In the genomic region with DNA sequence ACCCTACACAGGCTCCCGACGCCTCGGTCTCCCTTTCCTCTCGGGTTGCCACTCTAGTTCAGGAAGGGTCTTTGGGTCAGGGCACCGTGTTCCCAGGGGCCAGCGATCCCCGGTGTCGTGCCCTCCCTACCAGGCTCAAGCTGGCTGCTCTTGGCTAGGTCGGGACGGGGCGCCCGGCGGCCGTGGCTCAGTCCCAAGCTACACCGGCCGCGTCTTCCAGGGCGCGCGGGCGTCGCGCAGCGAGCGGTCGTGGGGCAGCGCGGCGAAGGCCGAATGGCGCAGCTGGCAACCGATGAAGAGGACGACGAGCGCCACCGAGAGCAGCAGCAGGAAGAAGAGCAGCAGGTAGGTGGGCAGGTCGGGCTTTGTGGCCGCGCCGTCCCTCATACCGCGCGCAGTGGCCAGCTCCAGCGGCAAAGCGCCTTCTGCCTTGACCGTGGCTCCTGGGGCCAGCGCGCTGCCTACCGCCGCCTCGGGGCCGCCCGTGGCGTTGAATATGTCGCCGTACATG, we compare ENCODE assay signal across 10 cellular contexts. TPM values are rescaled to one million over a fixed set of nuclear protein-coding genes. Genes with fewer than 3 reads are reported as not detected.
A peak's percentile ranks its signal among the peaks of the same experiment; 100 is the strongest.
DNase-seq lines count a peak whose midpoint lies in the region; ATAC-seq and TF ChIP-seq lines count a peak whose summit lies in the region.
"Had no signal": no experiment of that assay in that cellular context is flagged by ENCODE, and none has a peak within 500 bp of the region (broad histone marks: within the 10 kb centered on the region; RNA-seq: fewer than 3 reads in every experiment).

No MANE protein-coding gene starts in this region.

- H3K9me3 ChIP-seq in left lung (no peaks in the 10 kb centered on the region), suprapubic skin (no peaks in the 10 kb centered on the region)

- TF ChIP-seq CTCF in left lung (IDR thresholded peaks at IDR 0.05) (no peak), suprapubic skin (IDR thresholded peaks at IDR 0.05) (no peak)

- TF ChIP-seq POLR2A in suprapubic skin (IDR thresholded peaks at IDR 0.05): no peak

- H3K4me3 ChIP-seq in left lung: peak overlapping the region in 1 of 2 donors; percentile 9
- H3K4me3 ChIP-seq in suprapubic skin: peak overlapping the region; percentile 51

- DNase-seq in DMS 273 (lab: John Stamatoyannopoulos, UW; ENCODE audit: unreplicated experiment): peak; percentile 65
- no peak for DNase-seq in DMS 273 treated with DMSO at 0.1 percent for 48 hours (lab: John Stamatoyannopoulos, UW)
- DNase-seq in dermis blood vessel endothelial cell: peak; percentile 37
- DNase-seq in left lung: no peak
- no peak for DNase-seq in suprapubic skin (ENCODE audit: low spot score in 2 of 2)
- no peak for DNase-seq in globus pallidus (ENCODE audit: low spot score)
- no peak for DNase-seq in MV-4-11 (lab: John Stamatoyannopoulos, UW)
- DNase-seq: activated T-cell treated with anti-CD3 and anti-CD28 coated beads, Interleukin-2, amount 50 U/mL, for 1 hour had no signal

- 0% methylated on average over 4 of the region's 56 CpGs for WGBS in suprapubic skin

- H3K27ac ChIP-seq in left lung (no peak overlapping the region), suprapubic skin (no peak overlapping the region)
- H3K27ac ChIP-seq: 22Rv1 had no signal

- TF ChIP-seq EP300 in suprapubic skin (IDR thresholded peaks at IDR 0.05): no peak

- peaks cover 0 to 10% of the 10 kb centered on the region in 2 donors for H3K36me3 ChIP-seq in left lung
- H3K36me3 ChIP-seq in suprapubic skin: peaks cover 13% of the 10 kb centered on the region

- H3K4me1 ChIP-seq in left lung: peaks cover 9 to 22% of the 10 kb centered on the region in 2 donors
- H3K4me1 ChIP-seq in suprapubic skin: peaks cover 27% of the 10 kb centered on the region

- peaks cover 30 to 75% of the 10 kb centered on the region in 2 donors for H3K27me3 ChIP-seq in left lung
- H3K27me3 ChIP-seq in suprapubic skin: peaks cover 31% of the 10 kb centered on the region

- intact Hi-C loops in left lung (cut with DNase I): no loop called here

- peak; percentile 33 for ATAC-seq in left lung
- no peak for ATAC-seq in GM18498 (IDR thresholded peaks at IDR 0.05; ENCODE audit: unreplicated experiment)

RNA-seq across cellular contexts. Expression of gene SMIM32, which starts 0.9 kb away (rescaled TPM):
- total RNA-seq in dermis blood vessel endothelial cell (not detected in 2 replicates), left lung (not detected), suprapubic skin (not detected)

RNA-seq across cellular contexts. Expression of gene SMAD5, which starts 59.4 kb away (rescaled TPM):
- total RNA-seq in dermis blood vessel endothelial cell (41.4 and 49.5 TPM in 2 replicates), left lung (10 to 100 TPM; 54.7 to 55.5 TPM), suprapubic skin (100 to 1,000 TPM in 1 of 4 donors, 10 to 100 TPM in 3; 63.3 to 119 (median 74.9) TPM)

Comparison
In these comparisons a context has a peak if more than half of its experiments do, and no peak if none do; other contexts are left out.
1. DNase-seq: peak in DMS 273 (single experiment) and dermis blood vessel endothelial cell (single experiment); none in DMS 273 treated with DMSO at 0.1 percent for 48 hours (single experiment), left lung (0 of 2), suprapubic skin (0 of 2), globus pallidus (single experiment) and MV-4-11 (single experiment).